In the genomic region with DNA sequence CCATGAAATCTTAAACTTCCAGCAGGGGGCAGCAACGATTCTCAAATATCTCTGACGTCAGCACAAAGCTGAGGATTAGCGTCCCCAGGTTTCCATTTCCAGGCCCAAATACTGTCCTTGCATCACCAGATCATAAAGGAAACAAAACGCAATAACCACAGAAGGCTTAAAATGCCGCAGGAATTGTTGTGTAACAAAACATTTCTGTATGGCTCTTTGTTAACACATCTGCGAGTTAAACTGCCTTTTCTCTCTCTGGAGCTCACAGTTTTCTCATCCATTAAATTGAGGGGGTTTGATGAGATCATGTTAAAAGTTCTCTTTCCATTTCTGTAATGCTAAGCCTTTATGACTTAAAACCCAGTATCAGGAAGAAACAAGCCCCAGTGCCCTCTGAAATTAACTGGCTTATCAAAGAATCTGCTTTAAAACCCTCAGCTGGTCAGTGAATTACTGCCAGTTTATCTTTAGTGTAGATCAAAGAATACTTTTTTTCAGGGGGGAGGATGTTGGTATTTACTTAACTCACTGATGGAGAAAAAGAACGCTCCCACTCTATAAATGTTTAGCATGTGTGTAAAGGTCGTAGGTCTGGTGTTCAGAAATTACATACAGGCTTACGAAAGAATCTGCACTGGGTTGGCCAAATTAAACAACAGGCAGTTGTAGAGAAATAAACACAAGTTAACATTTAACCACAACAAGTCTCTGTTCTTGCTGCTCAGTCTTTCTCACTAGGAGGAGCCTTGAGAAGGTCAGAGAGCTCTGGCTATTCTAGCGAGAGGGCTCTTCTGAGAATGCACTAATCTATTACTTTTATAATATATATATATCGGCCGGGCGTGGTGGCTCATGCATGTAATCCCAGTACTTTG, we compare ENCODE assay signal across 8 cellular contexts. TPM values are rescaled to one million over a fixed set of nuclear protein-coding genes. Genes with fewer than 3 reads are reported as not detected.
DNase-seq lines count a peak whose midpoint lies in the region; ATAC-seq and TF ChIP-seq lines count a peak whose summit lies in the region.

No MANE protein-coding gene starts in this region.

- H3K27ac Mint-ChIP-seq in CD8-positive, alpha-beta memory T cell: peak overlapping the region in 6 of 8 donors; percentile 8 to 76 (median 45)

- H3K4me1 Mint-ChIP-seq in CD8-positive, alpha-beta memory T cell: peaks cover 3 to 10% (median 9%) of the 10 kb centered on the region in 3 donors

- no peaks in the 10 kb centered on the region for H3K9me3 Mint-ChIP-seq in CD8-positive, alpha-beta memory T cell

- H3K36me3 ChIP-seq in CD8-positive, alpha-beta memory T cell (ENCODE audit: insufficient read depth, low read length): no peaks in the 10 kb centered on the region
- no peaks in the 10 kb centered on the region for H3K36me3 ChIP-seq in colonic mucosa

- no peak for ATAC-seq in HG02610 (IDR thresholded peaks at IDR 0.05; ENCODE audit: unreplicated experiment)

- peak overlapping the region in 1 of 2 donors; percentile 56 for H3K9ac ChIP-seq in colonic mucosa (ENCODE audit: low read depth in 2 of 2, low read length in 2 of 2)

- peak overlapping the region in 1 of 7 donors; percentile 2 for H3K4me3 Mint-ChIP-seq in CD8-positive, alpha-beta memory T cell

- WGBS in lower leg skin, 2 donors: 40 to 41% methylated on average over 13 of the region's 13 CpGs

- H3K27ac ChIP-seq in CD8-positive, alpha-beta memory T cell (ENCODE audit: low read depth, low read length): no peak overlapping the region
- H3K27ac ChIP-seq in colonic mucosa: peak overlapping the region; percentile 90

- H3K27me3 ChIP-seq in CD8-positive, alpha-beta memory T cell (ENCODE audit: insufficient read depth, low read length, poor library complexity, severe bottlenecking): no peaks in the 10 kb centered on the region
- no peaks in the 10 kb centered on the region for H3K27me3 ChIP-seq in colonic mucosa

- no peaks in the 10 kb centered on the region for H3K9me3 ChIP-seq in CD8-positive, alpha-beta memory T cell (ENCODE audit: low read length)
- H3K9me3 ChIP-seq in colonic mucosa: no peaks in the 10 kb centered on the region

- H3K27me3 Mint-ChIP-seq in CD8-positive, alpha-beta memory T cell: peaks cover 0 to 4% of the 10 kb centered on the region in 2 donors

- DNase-seq in CD8-positive, alpha-beta memory T cell: peak; percentile 58 to 75 (median 62)
- peak; percentile 90 for DNase-seq in HFF-Myc (ENCODE audit: extremely low read depth, low read depth)
- DNase-seq in NCI-H510A treated with DMSO at 0.1 percent for 48 hours (lab: John Stamatoyannopoulos, UW): peak; percentile 68
- DNase-seq in activated CD4-positive, alpha-beta T cell treated with anti-CD3 and anti-CD28 coated beads for 48 hours: peak; percentile 80
- peak; percentile 91 for DNase-seq in colonic mucosa
- peak; percentile 76 to 92 for DNase-seq in lower leg skin (ENCODE audit: low spot score in 2 of 2)
- DNase-seq in stimulated activated CD4-positive, alpha-beta T cell treated with anti-CD3 and anti-CD28 coated beads, Interleukin-4, amount 100 ng/mL, for 4 hours: peak; percentile 50 to 58

- no peak overlapping the region for H3K4me3 ChIP-seq in CD8-positive, alpha-beta memory T cell (ENCODE audit: low read length)
- H3K4me3 ChIP-seq in HFF-Myc (replicated peaks; ENCODE audit: low read depth, low read length) (no peak overlapping the region), colonic mucosa (no peak overlapping the region), lower leg skin (ENCODE audit: low read depth, poor library complexity, severe bottlenecking) (no peak overlapping the region)

- TF ChIP-seq CTCF in HFF-Myc (IDR thresholded peaks at IDR 0.05; ENCODE audit: low read depth, low read length, missing control alignments) (peak; percentile 57), colonic mucosa (IDR thresholded peaks at IDR 0.05) (peak; percentile 79), lower leg skin (IDR thresholded peaks at IDR 0.05) (peak in 1 of 3 donors; percentile 43)

- peaks cover 6% of the 10 kb centered on the region for H3K4me1 ChIP-seq in CD8-positive, alpha-beta memory T cell (ENCODE audit: insufficient read depth, low read length)
- H3K4me1 ChIP-seq in colonic mucosa: peaks cover 10% of the 10 kb centered on the region

- CTCF ChIA-PET in CD8-positive, alpha-beta memory T cell (lab: Charles Lee): interaction anchor here (0.7 to 2.7 kb wide), 20 partner anchors 9 to 358 kb away, joined by 3 to 19 read pairs (median 4); a partner anchor contains a TSS

- intact Hi-C loops in colonic mucosa (cut with DNase I) (loop anchor here (5.0 to 10.0 kb wide), 2 partner anchors 168 to 311 kb away; a partner anchor contains a TSS), lower leg skin (cut with DNase I; ENCODE audit: low total_unique reads) (loop anchor here (10.0 kb wide), 1 partner anchor 68 kb away; no protein-coding TSS in a partner anchor)

- POLR2A ChIA-PET in CD8-positive, alpha-beta memory T cell (lab: Charles Lee): interaction anchor here (1.4 kb wide), 1 partner anchor 10 kb away, joined by 7 read pairs; a partner anchor contains a TSS

- no peak for TF ChIP-seq POLR2A in lower leg skin (IDR thresholded peaks at IDR 0.05)

- H3K36me3 Mint-ChIP-seq in CD8-positive, alpha-beta memory T cell: no peaks in the 10 kb centered on the region

RNA-seq across cellular contexts. Expression of a gene that starts 10.6 kb away (rescaled TPM):
- 10 to 100 TPM; 55.4 to 60.6 TPM for total RNA-seq in CD8-positive, alpha-beta memory T cell
- polyA plus RNA-seq in CD8-positive, alpha-beta memory T cell: 29.5 TPM
- total RNA-seq in colonic mucosa: 10 to 100 TPM; 31.2 to 38.5 TPM
- total RNA-seq in lower leg skin: 10 to 100 TPM; 12.4 to 24.2 (median 19.0) TPM

RNA-seq across cellular contexts. Expression of a gene that starts 28.0 kb away (rescaled TPM):
- 100 to 1,000 TPM; 152 to 153 TPM for total RNA-seq in CD8-positive, alpha-beta memory T cell
- polyA plus RNA-seq in CD8-positive, alpha-beta memory T cell: 115 TPM
- total RNA-seq in colonic mucosa: 100 to 1,000 TPM; 166 to 220 TPM
- 10 to 100 TPM; 22.3 to 34.5 (median 25.9) TPM for total RNA-seq in lower leg skin

RNA-seq across cellular contexts. Expression of a gene that starts 44.8 kb away (rescaled TPM):
- 1 to 10 TPM in 1 of 2 experiments, under 1 TPM in 1; 0.80 to 1.4 TPM for total RNA-seq in CD8-positive, alpha-beta memory T cell
- polyA plus RNA-seq in CD8-positive, alpha-beta memory T cell: not detected
- total RNA-seq in colonic mucosa (1 to 10 TPM; 3.6 to 6.0 TPM), lower leg skin (not detected)

RNA-seq across cellular contexts. Expression of a gene that starts 56.9 kb away (rescaled TPM):
- 10 to 100 TPM; 73.8 to 80.1 TPM for total RNA-seq in CD8-positive, alpha-beta memory T cell
- 23.7 TPM for polyA plus RNA-seq in CD8-positive, alpha-beta memory T cell
- total RNA-seq in colonic mucosa (10 to 100 TPM; 22.0 to 23.7 TPM), lower leg skin (10 to 100 TPM; 11.0 to 13.8 (median 12.7) TPM)

RNA-seq across cellular contexts. Expression of a gene that starts 57.1 kb away (rescaled TPM):
- total RNA-seq in CD8-positive, alpha-beta memory T cell: 10 to 100 TPM; 38.1 to 40.0 TPM
- 42.3 TPM for polyA plus RNA-seq in CD8-positive, alpha-beta memory T cell
- total RNA-seq in colonic mucosa: 10 to 100 TPM; 28.4 to 44.5 TPM
- 10 to 100 TPM; 40.8 to 57.8 (median 47.6) TPM for total RNA-seq in lower leg skin

Comparison
In these comparisons a context has a peak if more than half of its experiments do, and no peak if none do; other contexts are left out.
1. RNA of a gene that starts 28.0 kb away (total RNA-seq): 166 to 220 TPM in colonic mucosa and 152 to 153 TPM in CD8-positive, alpha-beta memory T cell; 22.3 to 34.5 TPM in lower leg skin; every median in the first group is over 4 times any median in the second.
2. Peak in every context shown above with its lines, with median percentiles within 50 percentile points of each other: DNase-seq.